2 cellular contexts compared by ENCODE assay signal in the genomic region with DNA sequence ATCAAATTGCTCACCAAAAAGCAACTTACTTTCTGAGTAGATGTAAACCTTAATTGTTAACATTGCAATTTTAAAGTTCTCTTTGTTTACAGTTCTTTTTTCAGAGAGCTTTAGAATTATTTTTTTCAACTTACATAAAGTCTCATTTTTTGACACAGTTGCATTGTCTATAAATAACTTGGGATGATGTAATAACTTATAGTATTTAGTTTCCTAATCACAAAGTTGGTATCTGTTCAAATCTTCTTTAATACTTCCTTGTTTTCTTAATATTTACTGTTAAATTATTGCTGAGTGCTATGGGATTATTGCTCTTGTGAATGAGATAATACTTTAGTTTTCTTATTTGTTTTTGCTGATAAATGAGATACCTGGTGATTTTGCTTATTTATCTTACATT.
TF ChIP-seq lines count a peak whose summit lies in the region.

No MANE protein-coding gene starts in this region.

TF ChIP-seq in IMR-90, 13 proteins besides CTCF, POLR2A, EP300 and RAD21:
- TF ChIP-seq CEBPB (IDR thresholded peaks at IDR 0.05; ENCODE audit: low read depth, low read length) (peak; percentile 52; the same call in 1 of the 2 replicates), MAZ (IDR thresholded peaks at IDR 0.05; ENCODE audit: borderline replicate concordance, low read depth, low read length) (no peak)

TF ChIP-seq in K562, 482 proteins besides CTCF, POLR2A, EP300 and RAD21:
- TF ChIP-seq POU5F1 (IDR thresholded peaks at IDR 0.05; ENCODE audit: borderline replicate concordance, low read depth, low read length, partially characterized antibody) = no peak
- no peak for TF ChIP-seq TEAD1 (CRISPR knock-in tag; IDR thresholded peaks at IDR 0.05)
- TF ChIP-seq, protein P1, sequence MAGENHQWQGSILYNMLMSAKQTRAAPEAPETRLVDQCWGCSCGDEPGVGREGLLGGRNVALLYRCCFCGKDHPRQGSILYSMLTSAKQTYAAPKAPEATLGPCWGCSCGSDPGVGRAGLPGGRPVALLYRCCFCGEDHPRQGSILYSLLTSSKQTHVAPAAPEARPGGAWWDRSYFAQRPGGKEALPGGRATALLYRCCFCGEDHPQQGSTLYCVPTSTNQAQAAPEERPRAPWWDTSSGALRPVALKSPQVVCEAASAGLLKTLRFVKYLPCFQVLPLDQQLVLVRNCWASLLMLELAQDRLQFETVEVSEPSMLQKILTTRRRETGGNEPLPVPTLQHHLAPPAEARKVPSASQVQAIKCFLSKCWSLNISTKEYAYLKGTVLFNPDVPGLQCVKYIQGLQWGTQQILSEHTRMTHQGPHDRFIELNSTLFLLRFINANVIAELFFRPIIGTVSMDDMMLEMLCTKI (IDR thresholded peaks at IDR 0.05; ENCODE audit: partially characterized antibody) = no peak
- TF ChIP-seq, protein P2, sequence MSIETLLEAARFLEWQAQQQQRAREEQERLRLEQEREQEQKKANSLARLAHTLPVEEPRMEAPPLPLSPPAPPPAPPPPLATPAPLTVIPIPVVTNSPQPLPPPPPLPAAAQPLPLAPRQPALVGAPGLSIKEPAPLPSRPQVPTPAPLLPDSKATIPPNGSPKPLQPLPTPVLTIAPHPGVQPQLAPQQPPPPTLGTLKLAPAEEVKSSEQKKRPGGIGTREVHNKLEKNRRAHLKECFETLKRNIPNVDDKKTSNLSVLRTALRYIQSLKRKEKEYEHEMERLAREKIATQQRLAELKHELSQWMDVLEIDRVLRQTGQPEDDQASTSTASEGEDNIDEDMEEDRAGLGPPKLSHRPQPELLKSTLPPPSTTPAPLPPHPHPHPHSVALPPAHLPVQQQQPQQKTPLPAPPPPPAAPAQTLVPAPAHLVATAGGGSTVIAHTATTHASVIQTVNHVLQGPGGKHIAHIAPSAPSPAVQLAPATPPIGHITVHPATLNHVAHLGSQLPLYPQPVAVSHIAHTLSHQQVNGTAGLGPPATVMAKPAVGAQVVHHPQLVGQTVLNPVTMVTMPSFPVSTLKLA (conservative IDR thresholded peaks at IDR 0.05) = no peak
- TF ChIP-seq, protein P3, sequence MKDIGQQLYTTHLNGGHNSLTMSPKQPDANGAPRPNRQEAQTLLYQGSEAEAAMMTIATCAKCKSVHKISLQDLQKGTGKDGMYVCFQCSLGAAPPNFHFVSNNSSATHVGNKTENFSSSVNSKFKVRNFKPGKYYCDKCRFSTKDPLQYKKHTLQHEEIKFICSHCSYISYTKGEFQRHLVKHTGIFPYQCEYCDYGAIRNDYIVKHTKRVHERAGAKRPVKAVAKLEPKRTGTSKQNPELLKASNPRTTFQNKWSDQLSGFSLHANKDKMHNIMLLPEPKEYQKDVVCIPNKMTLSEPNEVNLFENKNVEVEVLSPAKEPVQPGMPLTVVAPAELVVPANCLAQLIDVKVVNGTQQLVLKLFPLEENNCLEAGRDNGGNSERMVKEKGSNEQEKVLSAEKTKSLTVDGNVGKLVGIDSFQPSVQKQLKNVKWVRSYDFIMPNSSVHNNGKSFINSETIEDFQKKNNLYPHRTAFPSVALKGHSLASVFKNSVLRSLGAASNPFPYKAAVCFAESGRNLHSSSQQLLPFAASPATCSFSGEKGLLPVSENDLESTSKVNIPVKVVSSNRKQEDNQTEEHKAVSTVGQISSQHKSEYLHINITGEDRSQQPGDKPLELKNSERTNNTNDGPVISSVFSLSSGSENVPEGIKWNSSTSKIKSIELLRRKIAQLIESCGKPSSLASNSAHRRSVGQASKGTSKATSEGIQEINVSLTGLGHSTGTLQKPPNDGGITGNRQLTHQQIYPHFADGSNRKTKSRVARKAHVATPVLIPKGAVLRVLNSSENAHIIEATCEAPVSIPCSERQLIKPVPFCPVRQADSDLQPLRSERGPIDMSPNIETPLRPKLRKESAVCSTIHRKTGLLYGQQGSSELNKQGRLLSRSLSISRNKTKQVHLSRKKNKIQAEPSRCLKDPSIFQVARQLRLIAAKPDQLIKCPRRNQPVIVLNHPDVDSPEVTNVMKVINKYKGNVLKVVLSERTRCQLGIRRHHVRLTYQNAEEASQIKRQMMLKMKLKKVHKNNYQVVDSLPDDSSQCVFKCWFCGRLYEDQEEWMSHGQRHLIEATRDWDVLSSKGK (CRISPR knock-in tag; IDR thresholded peaks at IDR 0.05) = no peak
- TF ChIP-seq CEBPG (CRISPR knock-in tag; IDR thresholded peaks at IDR 0.05) = no peak
- TF ChIP-seq CEBPG (tag; conservative IDR thresholded peaks at IDR 0.05 in 1 of 2, IDR thresholded peaks at IDR 0.05 in 1 of 2) = peak; percentile 24 to 45; a peak in 2 of 4 replicates
- no peak for TF ChIP-seq TRIM24 (IDR thresholded peaks at IDR 0.05)
- no peak for TF ChIP-seq DNMT1 (IDR thresholded peaks at IDR 0.05)
- no peak for TF ChIP-seq LCOR (CRISPR knock-in tag; IDR thresholded peaks at IDR 0.05)
- TF ChIP-seq, protein P4, sequence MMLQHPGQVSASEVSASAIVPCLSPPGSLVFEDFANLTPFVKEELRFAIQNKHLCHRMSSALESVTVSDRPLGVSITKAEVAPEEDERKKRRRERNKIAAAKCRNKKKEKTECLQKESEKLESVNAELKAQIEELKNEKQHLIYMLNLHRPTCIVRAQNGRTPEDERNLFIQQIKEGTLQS (IDR thresholded peaks at IDR 0.05) = peak; percentile 51
- TF ChIP-seq, protein P4 (CRISPR knock-in tag; conservative IDR thresholded peaks at IDR 0.05) = no peak
- TF ChIP-seq ZNF785 (CRISPR knock-in tag; IDR thresholded peaks at IDR 0.05) = no peak
- TF ChIP-seq ZNF584 (CRISPR knock-in tag; IDR thresholded peaks at IDR 0.05; ENCODE audit: low read depth) = no peak
- TF ChIP-seq ZNF695 (CRISPR knock-in tag; IDR thresholded peaks at IDR 0.05) = no peak
- no peak for TF ChIP-seq PHF21A (IDR thresholded peaks at IDR 0.05; ENCODE audit: borderline replicate concordance, low read depth)
- no peak for TF ChIP-seq ZNF24 (IDR thresholded peaks at IDR 0.05)
- no peak for TF ChIP-seq RNF2 (IDR thresholded peaks at IDR 0.05)
- TF ChIP-seq, protein P5, sequence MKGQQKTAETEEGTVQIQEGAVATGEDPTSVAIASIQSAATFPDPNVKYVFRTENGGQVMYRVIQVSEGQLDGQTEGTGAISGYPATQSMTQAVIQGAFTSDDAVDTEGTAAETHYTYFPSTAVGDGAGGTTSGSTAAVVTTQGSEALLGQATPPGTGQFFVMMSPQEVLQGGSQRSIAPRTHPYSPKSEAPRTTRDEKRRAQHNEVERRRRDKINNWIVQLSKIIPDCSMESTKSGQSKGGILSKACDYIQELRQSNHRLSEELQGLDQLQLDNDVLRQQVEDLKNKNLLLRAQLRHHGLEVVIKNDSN (CRISPR knock-in tag; IDR thresholded peaks at IDR 0.05) = no peak
- TF ChIP-seq ZKSCAN1 (IDR thresholded peaks at IDR 0.05; ENCODE audit: low read depth, low read length) = no peak
- no peak for TF ChIP-seq ZNF354B (CRISPR knock-in tag; IDR thresholded peaks at IDR 0.05)
- no peak for TF ChIP-seq CXXC5 (CRISPR knock-in tag; IDR thresholded peaks at IDR 0.05)
- TF ChIP-seq ZNF316 (IDR thresholded peaks at IDR 0.05) = 0 out of 2 replicates have a peak, but pooled peaks have one; percentile 4
- TF ChIP-seq MCM2 (IDR thresholded peaks at IDR 0.05; ENCODE audit: low read depth) = no peak
- TF ChIP-seq, protein P6, sequence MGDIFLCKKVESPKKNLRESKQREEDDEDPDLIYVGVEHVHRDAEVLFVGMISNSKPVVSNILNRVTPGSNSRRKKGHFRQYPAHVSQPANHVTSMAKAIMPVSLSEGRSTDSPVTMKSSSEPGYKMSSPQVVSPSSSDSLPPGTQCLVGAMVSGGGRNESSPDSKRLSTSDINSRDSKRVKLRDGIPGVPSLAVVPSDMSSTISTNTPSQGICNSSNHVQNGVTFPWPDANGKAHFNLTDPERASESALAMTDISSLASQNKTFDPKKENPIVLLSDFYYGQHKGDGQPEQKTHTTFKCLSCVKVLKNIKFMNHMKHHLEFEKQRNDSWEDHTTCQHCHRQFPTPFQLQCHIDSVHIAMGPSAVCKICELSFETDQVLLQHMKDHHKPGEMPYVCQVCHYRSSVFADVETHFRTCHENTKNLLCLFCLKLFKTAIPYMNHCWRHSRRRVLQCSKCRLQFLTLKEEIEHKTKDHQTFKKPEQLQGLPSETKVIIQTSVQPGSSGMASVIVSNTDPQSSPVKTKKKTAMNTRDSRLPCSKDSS (IDR thresholded peaks at IDR 0.05; ENCODE audit: low read depth, partially characterized antibody) = no peak
- TF ChIP-seq, protein P7, sequence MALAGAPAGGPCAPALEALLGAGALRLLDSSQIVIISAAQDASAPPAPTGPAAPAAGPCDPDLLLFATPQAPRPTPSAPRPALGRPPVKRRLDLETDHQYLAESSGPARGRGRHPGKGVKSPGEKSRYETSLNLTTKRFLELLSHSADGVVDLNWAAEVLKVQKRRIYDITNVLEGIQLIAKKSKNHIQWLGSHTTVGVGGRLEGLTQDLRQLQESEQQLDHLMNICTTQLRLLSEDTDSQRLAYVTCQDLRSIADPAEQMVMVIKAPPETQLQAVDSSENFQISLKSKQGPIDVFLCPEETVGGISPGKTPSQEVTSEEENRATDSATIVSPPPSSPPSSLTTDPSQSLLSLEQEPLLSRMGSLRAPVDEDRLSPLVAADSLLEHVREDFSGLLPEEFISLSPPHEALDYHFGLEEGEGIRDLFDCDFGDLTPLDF (CRISPR knock-in tag; IDR thresholded peaks at IDR 0.05) = no peak
- TF ChIP-seq, protein P8, sequence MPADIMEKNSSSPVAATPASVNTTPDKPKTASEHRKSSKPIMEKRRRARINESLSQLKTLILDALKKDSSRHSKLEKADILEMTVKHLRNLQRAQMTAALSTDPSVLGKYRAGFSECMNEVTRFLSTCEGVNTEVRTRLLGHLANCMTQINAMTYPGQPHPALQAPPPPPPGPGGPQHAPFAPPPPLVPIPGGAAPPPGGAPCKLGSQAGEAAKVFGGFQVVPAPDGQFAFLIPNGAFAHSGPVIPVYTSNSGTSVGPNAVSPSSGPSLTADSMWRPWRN (IDR thresholded peaks at IDR 0.05; ENCODE audit: low read depth) = no peak
- no peak for TF ChIP-seq CHD2 (IDR thresholded peaks at IDR 0.05; ENCODE audit: low read depth, low read length)
- TF ChIP-seq NBN (IDR thresholded peaks at IDR 0.05; ENCODE audit: low read depth) = no peak
